20 cellular contexts compared by ENCODE assay signal in the genomic region with DNA sequence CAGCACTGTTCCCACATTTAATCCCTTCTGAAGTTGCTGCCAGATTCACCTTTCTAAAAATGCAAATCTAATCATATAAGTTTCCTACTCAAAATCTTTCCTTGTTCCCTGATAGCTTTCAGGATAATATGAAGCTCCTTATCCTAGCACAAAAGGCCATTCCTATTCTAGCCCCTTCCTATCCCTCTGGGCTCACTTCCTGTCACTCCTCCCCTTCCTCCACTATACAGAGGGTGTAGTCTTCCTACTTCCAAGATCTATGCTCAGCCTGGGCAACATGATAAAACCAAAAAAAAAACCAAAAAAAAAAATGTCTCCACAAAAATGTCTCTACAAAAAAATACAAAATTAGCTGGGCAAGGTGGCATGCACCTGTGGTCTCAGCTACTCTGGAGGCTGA.
A peak's percentile ranks its signal among the peaks of the same experiment; 100 is the strongest.
DNase-seq lines count a peak whose midpoint lies in the region; ATAC-seq and TF ChIP-seq lines count a peak whose summit lies in the region.
"Had no signal": no experiment of that assay in that cellular context is flagged by ENCODE, and none has a peak within 500 bp of the region (broad histone marks: within the 10 kb centered on the region; RNA-seq: fewer than 3 reads in every experiment).

No MANE protein-coding gene starts in this region.

- H3K9me3 Mint-ChIP-seq in WTC11 (0 out of 2 replicates have a peak, but pooled peaks cover 2% of the 10 kb centered on the region), endothelial cell (ENCODE audit: unreplicated experiment) (no peaks in the 10 kb centered on the region)
- H3K9me3 Mint-ChIP-seq: H9 had no signal

- no peak overlapping the region for H3K4me3 Mint-ChIP-seq in WTC11
- no peak overlapping the region for H3K4me3 Mint-ChIP-seq in endothelial cell (ENCODE audit: unreplicated experiment)
- H3K4me3 Mint-ChIP-seq: B cell; CD8-positive, alpha-beta T cell; H9 had no signal

- POLR2A ChIA-PET in WTC11 (lab: Charles Lee), result interaction anchor here (0.7 kb wide), 2 partner anchors 77 to 321 kb away, joined by 3 to 6 read pairs; no protein-coding TSS in a partner anchor

- peaks cover 35% of the 10 kb centered on the region for H3K4me1 Mint-ChIP-seq in WTC11
- peaks cover 13% of the 10 kb centered on the region for H3K4me1 Mint-ChIP-seq in endothelial cell (ENCODE audit: unreplicated experiment)
- H3K4me1 Mint-ChIP-seq: B cell had no signal

- no peak for DNase-seq in left ventricle myocardium inferior
- no peak for DNase-seq in Right ventricle myocardium inferior (ENCODE audit: missing footprints)
- no peak for DNase-seq in WTC11 (ENCODE audit: low spot score)
- DNase-seq in endothelial cell (ENCODE audit: low spot score), result no peak
- DNase-seq in G401 (ENCODE audit: low spot score), result no peak
- no peak for DNase-seq in NCI-H2196 (lab: John Stamatoyannopoulos, UW; ENCODE audit: unreplicated experiment)
- DNase-seq: Caco-2; CD4-positive, CD25-positive, alpha-beta regulatory T cell; CD8-positive, alpha-beta T cell; DMS153; DND-41; GDM1; GM23248; H9 had no signal

- peak overlapping the region; percentile 34; the same call in 1 of the 2 replicates for H3K27ac Mint-ChIP-seq in WTC11
- peak overlapping the region; percentile 28 for H3K27ac Mint-ChIP-seq in endothelial cell (ENCODE audit: unreplicated experiment)
- H3K27ac Mint-ChIP-seq: B cell; CD4-positive, CD25-positive, alpha-beta regulatory T cell; CD8-positive, alpha-beta T cell had no signal

- H3K27me3 Mint-ChIP-seq in WTC11 (ENCODE audit: low read depth), result no peaks in the 10 kb centered on the region
- H3K27me3 Mint-ChIP-seq in endothelial cell (ENCODE audit: unreplicated experiment), result no peaks in the 10 kb centered on the region
- H3K27me3 Mint-ChIP-seq: B cell; CD4-positive, CD25-positive, alpha-beta regulatory T cell had no signal

- ATAC-seq in Right ventricle myocardium inferior, result no peak
- ATAC-seq in WTC11, result peak; percentile 38
- no peak for ATAC-seq in HG02571 (IDR thresholded peaks at IDR 0.05; ENCODE audit: unreplicated experiment)
- ATAC-seq: CD8-positive, alpha-beta T cell; GM12878; HCT116 had no signal

- no peaks in the 10 kb centered on the region for H3K27me3 ChIP-seq in left ventricle myocardium inferior (ENCODE audit: low read depth)
- H3K27me3 ChIP-seq: BLaER1 had no signal

- H3K36me3 ChIP-seq in left ventricle myocardium inferior, result no peaks in the 10 kb centered on the region

- TF ChIP-seq CTCF in left ventricle myocardium inferior (IDR thresholded peaks at IDR 0.05; ENCODE audit: borderline replicate concordance) (no peak), WTC11 (IDR thresholded peaks at IDR 0.05) (no peak), endothelial cell (IDR thresholded peaks at IDR 0.05; ENCODE audit: unreplicated experiment) (no peak)

- H3K27ac ChIP-seq in left ventricle myocardium inferior (replicated peaks), result peak overlapping the region; percentile 14
- H3K27ac ChIP-seq: BLaER1, C4-2B, GM23248 had no signal

- no peak overlapping the region for H3K4me3 ChIP-seq in left ventricle myocardium inferior
- H3K4me3 ChIP-seq: BLaER1, GM12878, GM23248 had no signal

- in situ Hi-C loops in G401 (cut with HindIII; ENCODE audit: low sequenced_read_pairs), result no loop called here

- H3K9me3 ChIP-seq in left ventricle myocardium inferior (replicated peaks), result peaks cover 12% of the 10 kb centered on the region
- H3K9me3 ChIP-seq: BLaER1, Caco-2 had no signal

- H3K36me3 Mint-ChIP-seq in WTC11 (peaks cover 2% of the 10 kb centered on the region; the same call in 1 of the 2 replicates), endothelial cell (ENCODE audit: low read depth, unreplicated experiment) (no peaks in the 10 kb centered on the region)

- CTCF ChIA-PET in WTC11 (lab: Charles Lee), result interaction anchor here (0.7 to 0.9 kb wide), 2 partner anchors 14 to 719 kb away, joined by 4 read pairs; no protein-coding TSS in a partner anchor

- intact Hi-C loops in left ventricle myocardium inferior (cut with micrococcal nuclease), result loop anchor here (10.0 kb wide), 1 partner anchor 377 kb away; no protein-coding TSS in a partner anchor
- intact Hi-C loops in Right ventricle myocardium inferior (cut with DNase I), result no loop called here

- peaks cover 22% of the 10 kb centered on the region for H3K4me1 ChIP-seq in left ventricle myocardium inferior
- H3K4me1 ChIP-seq: BLaER1, Caco-2 had no signal

TF ChIP-seq in WTC11, 78 proteins besides CTCF, POLR2A, EP300 and RAD21:
- no peak for TF ChIP-seq CREB1 (CRISPR knock-in tag; IDR thresholded peaks at IDR 0.05)
- TF ChIP-seq TEAD4 (CRISPR knock-in tag; IDR thresholded peaks at IDR 0.05), result no peak
- no peak for TF ChIP-seq ARID4B (CRISPR knock-in tag; IDR thresholded peaks at IDR 0.05; ENCODE audit: borderline replicate concordance)
- TF ChIP-seq FOXP4 (CRISPR knock-in tag; IDR thresholded peaks at IDR 0.05), result no peak
- TF ChIP-seq MXD4 (CRISPR knock-in tag; IDR thresholded peaks at IDR 0.05; ENCODE audit: borderline replicate concordance), result no peak
- no peak for TF ChIP-seq JUN (CRISPR knock-in tag; IDR thresholded peaks at IDR 0.05)
